Comparison of ENCODE assay signal across 9 cellular contexts in the genomic region with DNA sequence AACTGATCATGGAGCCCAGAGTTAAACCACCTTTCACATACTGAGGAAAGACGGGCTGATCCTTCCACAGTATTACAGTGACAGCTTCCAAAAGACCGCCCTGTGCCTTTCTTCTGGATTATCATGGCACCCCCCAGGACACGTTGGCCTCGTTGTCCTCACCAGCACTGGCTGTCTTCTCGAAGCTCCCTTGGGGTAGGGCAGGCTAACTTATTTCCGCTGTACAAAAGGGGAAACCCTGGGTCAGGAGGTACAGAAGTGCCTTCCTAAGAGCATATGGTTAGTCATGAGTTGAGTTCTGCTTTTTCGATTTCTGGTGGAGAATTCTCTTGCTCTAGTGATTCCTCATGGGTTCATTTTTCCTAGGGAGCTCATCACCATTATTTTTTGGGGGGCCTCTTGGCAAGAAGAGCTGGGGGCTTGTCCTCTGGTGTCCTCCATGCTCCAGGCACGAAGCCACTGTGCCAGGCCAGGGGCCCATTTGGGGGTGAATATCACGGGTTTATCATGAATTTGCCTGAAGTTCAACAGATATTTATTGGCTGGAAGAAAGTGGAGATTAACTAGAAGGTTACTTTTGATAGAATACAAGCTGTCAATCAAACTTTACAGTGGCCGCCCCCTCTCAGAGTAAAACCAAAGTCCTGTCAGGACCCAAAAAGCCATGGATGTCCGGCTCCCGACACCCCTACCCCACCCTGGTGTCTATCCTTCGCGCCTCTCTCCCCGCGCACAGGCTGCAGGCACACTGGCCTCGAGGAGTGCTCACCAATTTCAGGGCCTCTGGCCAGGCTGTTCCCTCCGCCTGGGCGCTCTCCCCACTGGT. TPM values are rescaled to one million over a fixed set of nuclear protein-coding genes. Genes with fewer than 3 reads are reported as not detected.
A peak's percentile ranks its signal among the peaks of the same experiment; 100 is the strongest.
DNase-seq lines count a peak whose midpoint lies in the region; ATAC-seq and TF ChIP-seq lines count a peak whose summit lies in the region.
"Had no signal": no experiment of that assay in that cellular context is flagged by ENCODE, and none has a peak within 500 bp of the region (broad histone marks: within the 10 kb centered on the region; RNA-seq: fewer than 3 reads in every experiment).

No MANE protein-coding gene starts in this region.

- peak; percentile 34 for ATAC-seq in GM19468 (IDR thresholded peaks at IDR 0.05; ENCODE audit: extremely low read depth, unreplicated experiment)
- peak; percentile 48 for ATAC-seq in HG03565 (IDR thresholded peaks at IDR 0.05; ENCODE audit: unreplicated experiment)
- peak; percentile 59 to 71 for ATAC-seq in left cardiac atrium

- no peaks in the 10 kb centered on the region for H3F3A ChIP-seq in smooth muscle cell (ENCODE audit: low read depth)

- H3K79me2 ChIP-seq in smooth muscle cell (ENCODE audit: low read depth): no peaks in the 10 kb centered on the region

- no peaks in the 10 kb centered on the region for H4K20me1 ChIP-seq in smooth muscle cell (ENCODE audit: low read depth)

- 91% methylated on average over 18 of the region's 19 CpGs for WGBS in smooth muscle cell (ENCODE audit: low lambda C conversion rate)

- no peaks in the 10 kb centered on the region for H3K9me3 ChIP-seq in smooth muscle cell (replicated peaks; ENCODE audit: low read depth)

- H3K4me2 ChIP-seq in smooth muscle cell: no peak overlapping the region

- no peaks in the 10 kb centered on the region for H3K27me3 ChIP-seq in smooth muscle cell (ENCODE audit: low read depth)

- no peak overlapping the region for H3K27ac ChIP-seq in smooth muscle cell (ENCODE audit: low read depth)
- H3K27ac ChIP-seq: VCaP had no signal

- intact Hi-C loops in left cardiac atrium (cut with DNase I): no loop called here

- no peak overlapping the region for H3K4me3 ChIP-seq in smooth muscle cell

- H3K36me3 ChIP-seq in smooth muscle cell (ENCODE audit: low read depth): no peaks in the 10 kb centered on the region

- H3K9ac ChIP-seq in smooth muscle cell (ENCODE audit: low read depth): no peak overlapping the region

- peak; percentile 71 for DNase-seq in GM10266 (ENCODE audit: extremely low spot score)
- no peak for DNase-seq in left cardiac atrium
- no peak for DNase-seq in stimulated activated CD8-positive, alpha-beta memory T cell treated with anti-CD3 and anti-CD28 coated beads, Interleukin-4, amount 100 ng/mL, for 48 hours
- no peak for DNase-seq in NCI-H2029 treated with DMSO at 0.1 percent for 48 hours (lab: John Stamatoyannopoulos, UW)
- DNase-seq in smooth muscle cell (lab: John Stamatoyannopoulos, UW; ENCODE audit: unreplicated experiment): no peak
- DNase-seq in effector CD8-positive, alpha-beta T cell (lab: John Stamatoyannopoulos, UW): no peak

- H3K4me1 ChIP-seq in smooth muscle cell (ENCODE audit: low read depth): no peaks in the 10 kb centered on the region

- TF ChIP-seq CTCF in GM10266 (IDR thresholded peaks at IDR 0.05; ENCODE audit: control insufficient read depth, insufficient read depth, low read depth, missing control alignments) (no peak), smooth muscle cell (IDR thresholded peaks at IDR 0.05; ENCODE audit: borderline replicate concordance, insufficient read depth, poor library complexity, severe bottlenecking) (no peak)

- H2AFZ ChIP-seq in smooth muscle cell (ENCODE audit: low read depth): no peak overlapping the region

RNA-seq across cellular contexts. Expression of a gene that starts 8.8 kb away (rescaled TPM):
- total RNA-seq in left cardiac atrium (10 to 100 TPM; 12.2 to 15.7 TPM), smooth muscle cell (10.8 and 24.6 TPM in 2 replicates)
- polyA plus RNA-seq in smooth muscle cell: 9.4 and 13.1 TPM in 2 replicates
